ENCODE assay signal across 9 cellular contexts in the genomic region with DNA sequence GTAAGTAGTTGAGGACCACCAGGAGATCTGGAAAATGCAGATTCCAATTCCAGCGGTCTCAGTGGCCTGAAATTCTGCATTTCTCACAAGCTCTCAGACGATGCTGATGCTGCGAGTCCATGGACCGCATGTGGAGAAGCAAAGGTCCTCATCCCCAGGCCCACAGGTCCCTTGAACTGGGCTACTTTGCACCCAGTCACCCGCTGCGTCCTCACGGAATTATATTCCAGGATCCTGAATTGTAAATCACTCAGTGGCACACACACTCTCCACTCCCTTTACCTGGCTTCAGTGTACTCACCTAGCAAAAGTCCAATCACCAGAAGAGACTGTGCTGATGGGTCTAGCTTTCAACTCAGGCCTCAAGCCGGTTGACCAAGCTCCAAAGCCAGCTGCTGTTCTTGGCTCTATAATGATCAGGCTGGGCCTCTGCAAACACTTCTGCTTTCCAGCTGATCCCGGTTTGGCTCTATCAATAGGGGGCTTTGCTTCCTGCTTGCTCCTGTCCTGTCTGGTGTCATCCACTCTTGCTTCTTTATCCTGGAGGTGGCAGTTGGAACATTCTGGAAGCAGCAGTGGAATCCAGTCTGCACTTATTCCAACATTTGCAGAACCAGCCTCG. TPM values are rescaled to one million over a fixed set of nuclear protein-coding genes. Genes with fewer than 3 reads are reported as not detected.
A peak's percentile ranks its signal among the peaks of the same experiment; 100 is the strongest.
DNase-seq lines count a peak whose midpoint lies in the region; ATAC-seq, FAIRE-seq and TF ChIP-seq lines count a peak whose summit lies in the region.
"Had no signal": no experiment of that assay in that cellular context is flagged by ENCODE, and none has a peak within 500 bp of the region (broad histone marks: within the 10 kb centered on the region; RNA-seq: fewer than 3 reads in every experiment).

No MANE protein-coding gene starts in this region.

- peak overlapping the region; percentile 89 for H3K27ac Mint-ChIP-seq in astrocyte (ENCODE audit: unreplicated experiment)

- ATAC-seq in heart right ventricle (no peak), left ventricle myocardium superior (no peak), lung (ENCODE audit: insufficient read depth, low FRiP score) (no peak)

- peaks cover 17% of the 10 kb centered on the region for H3K4me1 Mint-ChIP-seq in astrocyte (ENCODE audit: low read depth, unreplicated experiment)

- no peaks in the 10 kb centered on the region for H3K9me3 ChIP-seq in heart right ventricle
- H3K9me3 ChIP-seq in astrocyte (ENCODE audit: insufficient read depth, low read depth, low read length), result no peaks in the 10 kb centered on the region
- H3K9me3 ChIP-seq in lung (ENCODE audit: control insufficient read depth in 2 of 2, insufficient read depth in 1 of 2, low read length in 1 of 2), result no peaks in the 10 kb centered on the region

- peak overlapping the region; percentile 96 for H3K4me3 Mint-ChIP-seq in astrocyte (ENCODE audit: unreplicated experiment)

- no peak for TF ChIP-seq CTCF in heart right ventricle (IDR thresholded peaks at IDR 0.05)
- TF ChIP-seq CTCF in astrocyte (IDR thresholded peaks at IDR 0.05; ENCODE audit: insufficient read depth, low read depth, low read length), result no peak
- TF ChIP-seq CTCF in lung (IDR thresholded peaks at IDR 0.05; ENCODE audit: control extremely low read depth, extremely low read depth), result no peak
- no peak for TF ChIP-seq CTCF in D721Med (IDR thresholded peaks at IDR 0.05; ENCODE audit: insufficient read depth, missing control alignments)

- H3K27ac ChIP-seq in heart right ventricle (peak overlapping the region; percentile 3 to 92 (median 88)), astrocyte (ENCODE audit: low read depth, low read length) (peak overlapping the region; percentile 85), lung (ENCODE audit: low read depth in 1 of 2, low read length in 1 of 2) (peak overlapping the region; percentile 81 to 83)

- intact Hi-C loops in heart right ventricle (cut with DNase I) (loop anchor here in 1 of 10 donors (5.0 to 10.0 kb wide), 2 partner anchors 37 to 145 kb away; partner anchors contain the start of gene ICMT), left ventricle myocardium superior (cut with micrococcal nuclease) (no loop called here)

- H4K20me1 ChIP-seq in astrocyte (ENCODE audit: insufficient read depth, low read length), result peaks cover 32% of the 10 kb centered on the region

- FAIRE-seq in astrocyte (lab: Jason Lieb, UNC) (no peak), D721Med (lab: Jason Lieb, UNC) (no peak)

- H3K4me2 ChIP-seq in astrocyte (ENCODE audit: low read length), result peak overlapping the region; percentile 94

- no peaks in the 10 kb centered on the region for H3K27me3 Mint-ChIP-seq in astrocyte (ENCODE audit: low read depth, unreplicated experiment)

- peaks cover 0 to 25% (median 14%) of the 10 kb centered on the region in 9 donors for H3K36me3 ChIP-seq in heart right ventricle
- peaks cover 11% of the 10 kb centered on the region for H3K36me3 ChIP-seq in astrocyte (ENCODE audit: insufficient read depth, low read length)
- peaks cover 5 to 9% of the 10 kb centered on the region in 2 donors for H3K36me3 ChIP-seq in lung (ENCODE audit: control insufficient read depth in 2 of 2, insufficient read depth in 2 of 2, low read length in 2 of 2)

- WGBS in heart right ventricle, 2 donors, result 63% methylated on average over 10 of the region's 10 CpGs
- 69 to 74% methylated on average over 10 of the region's 10 CpGs for WGBS in lung, 2 donors

- no peaks in the 10 kb centered on the region for H3K9me3 Mint-ChIP-seq in astrocyte (ENCODE audit: unreplicated experiment)

- H3K9ac ChIP-seq in astrocyte (ENCODE audit: low read length), result peak overlapping the region; percentile 97

- H3K36me3 Mint-ChIP-seq in astrocyte (ENCODE audit: low read depth, unreplicated experiment), result peaks cover 4% of the 10 kb centered on the region

- peak overlapping the region; percentile 82 for H2AFZ ChIP-seq in astrocyte (ENCODE audit: low read depth, low read length)

- no peak for DNase-seq in heart right ventricle
- no peak for DNase-seq in left ventricle myocardium superior
- no peak for DNase-seq in astrocyte (ENCODE audit: low read depth)
- DNase-seq in lung (ENCODE audit: low spot score), result no peak
- no peak for DNase-seq in stimulated activated CD8-positive, alpha-beta memory T cell treated with anti-CD3 and anti-CD28 coated beads, Interleukin-4, amount 100 ng/mL, for 48 hours
- no peak for DNase-seq in SIG-M5 treated with dmso at 0.1 percent for 504 hours (lab: John Stamatoyannopoulos, UW; ENCODE audit: unreplicated experiment)
- DNase-seq in D721Med (ENCODE audit: insufficient read length, low spot score), result no peak
- DNase-seq in NCI-H748 treated with DMSO at 0.1 percent for 48 hours (lab: John Stamatoyannopoulos, UW), result no peak

- peaks cover 45% of the 10 kb centered on the region for H3K79me2 ChIP-seq in astrocyte (ENCODE audit: insufficient read depth, low read length)

- H3K27me3 ChIP-seq in heart right ventricle, result peaks cover 0 to 6% (median 0%) of the 10 kb centered on the region in 7 donors
- H3K27me3 ChIP-seq in astrocyte (ENCODE audit: insufficient read depth, low read length), result no peaks in the 10 kb centered on the region
- H3K27me3 ChIP-seq in lung (ENCODE audit: control insufficient read depth, insufficient read depth), result no peaks in the 10 kb centered on the region

- H3K4me1 ChIP-seq in heart right ventricle, result peaks cover 6 to 44% (median 39%) of the 10 kb centered on the region in 9 donors
- peaks cover 13% of the 10 kb centered on the region for H3K4me1 ChIP-seq in astrocyte (ENCODE audit: insufficient read depth, low read length)
- H3K4me1 ChIP-seq in lung (ENCODE audit: control insufficient read depth in 2 of 2, insufficient read depth in 2 of 2, low read length in 2 of 2), result peaks cover 10 to 13% of the 10 kb centered on the region in 2 donors

- H3K4me3 ChIP-seq in heart right ventricle (peak overlapping the region in 9 of 10 donors; percentile 72 to 100 (median 89)), astrocyte (ENCODE audit: insufficient read depth, low read depth, low read length) (peak overlapping the region; percentile 98), lung (no peak overlapping the region)

RNA-seq across cellular contexts. Expression of gene RPL22, which starts 0.9 kb away (rescaled TPM):
- 100 to 1,000 TPM; 223 to 298 (median 273) TPM for total RNA-seq in heart right ventricle
- polyA plus RNA-seq in heart right ventricle, result 100 to 1,000 TPM; 295 to 639 TPM
- 248 TPM for total RNA-seq in left ventricle myocardium superior
- 237 and 283 TPM in 2 replicates for total RNA-seq in astrocyte
- 100 to 1,000 TPM; 224 to 272 TPM for total RNA-seq in lung
- 100 to 1,000 TPM; 186 to 985 TPM for polyA plus RNA-seq in lung

RNA-seq across cellular contexts. Expression of gene RNF207, which starts 5.6 kb away (rescaled TPM):
- total RNA-seq in heart right ventricle (100 to 1,000 TPM in 1 of 10 donors, 10 to 100 TPM in 9; 30.6 to 101 (median 67.4) TPM), left ventricle myocardium superior (82.3 TPM), astrocyte (4.7 and 7.4 TPM in 2 replicates), lung (10 to 100 TPM; 11.1 to 14.4 TPM)
- polyA plus RNA-seq in heart right ventricle (100 to 1,000 TPM in 1 of 2 donors, 10 to 100 TPM in 1; 16.2 to 183 TPM), lung (10 to 100 TPM in 1 of 2 donors, 1 to 10 TPM in 1; 8.0 to 13.5 TPM)

RNA-seq across cellular contexts. Expression of gene CHD5, which starts 20.2 kb away (rescaled TPM):
- total RNA-seq in heart right ventricle (under 1 TPM; 0.02 to 0.78 (median 0.25) TPM), left ventricle myocardium superior (0.12 TPM), astrocyte (0.14 and 0.18 TPM in 2 replicates), lung (under 1 TPM; 0.48 to 0.55 TPM)
- polyA plus RNA-seq in heart right ventricle (under 1 TPM; 0.01 to 0.07 TPM), lung (under 1 TPM; 0.10 to 0.14 TPM)

RNA-seq across cellular contexts. Expression of gene ICMT, which starts 35.5 kb away (rescaled TPM):
- total RNA-seq in heart right ventricle (10 to 100 TPM; 47.9 to 81.0 (median 64.4) TPM), left ventricle myocardium superior (52.9 TPM), astrocyte (58.1 and 59.5 TPM in 2 replicates), lung (10 to 100 TPM; 30.2 to 68.5 TPM)
- polyA plus RNA-seq in heart right ventricle (10 to 100 TPM; 16.5 to 38.3 TPM), lung (10 to 100 TPM; 17.4 to 33.6 TPM)

RNA-seq across cellular contexts. Expression of gene HES3, which starts 43.7 kb away (rescaled TPM):
- total RNA-seq in heart right ventricle (not detected), left ventricle myocardium superior (not detected), astrocyte (not detected in 2 replicates), lung (not detected)
- polyA plus RNA-seq in heart right ventricle (not detected), lung (not detected)
- polyA plus RNA-seq: adipose tissue had no signal
